13 cellular contexts compared by ENCODE assay signal in the genomic region with DNA sequence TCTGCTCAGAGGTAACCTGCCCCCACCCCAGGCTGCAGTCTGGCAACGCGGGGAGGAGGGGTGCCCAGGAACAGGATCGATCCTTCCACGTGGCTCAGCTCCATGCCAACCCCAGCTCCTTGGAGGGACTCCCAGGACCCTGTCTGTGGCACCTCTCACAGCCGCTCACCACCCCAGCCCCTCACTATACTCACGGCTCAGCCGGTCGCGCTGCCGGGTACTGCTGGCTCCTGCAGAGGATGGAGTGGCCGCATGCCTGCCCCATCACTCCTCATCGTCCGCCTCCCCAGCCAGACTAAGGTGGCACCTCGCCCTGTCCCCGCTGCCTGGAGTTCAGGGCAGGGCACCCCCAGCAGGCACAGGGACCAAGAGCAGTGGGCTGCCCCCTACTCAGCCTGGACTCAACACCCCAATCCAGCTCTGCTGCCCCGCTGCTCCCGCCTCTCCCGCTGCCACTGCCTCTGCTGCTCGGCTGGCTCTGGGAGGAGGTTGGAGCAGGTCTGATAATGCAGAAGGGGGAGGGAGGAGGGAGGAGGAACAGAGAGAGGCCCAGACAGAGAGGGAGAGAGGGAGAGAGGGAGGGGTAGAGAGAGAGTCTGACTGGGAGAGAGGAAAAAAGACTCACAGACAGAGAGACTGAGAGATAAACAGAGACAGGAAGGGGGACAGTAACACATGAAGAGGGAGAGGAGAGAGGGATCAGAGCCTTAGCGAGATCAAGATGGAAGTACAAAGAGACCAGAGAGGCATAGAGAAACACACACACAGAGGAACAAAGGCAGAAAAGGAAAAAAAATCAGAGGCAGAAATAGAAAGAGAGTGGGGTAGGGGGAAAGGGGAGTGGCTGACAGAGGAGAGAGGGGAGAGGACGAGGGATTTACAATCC. TPM values are rescaled to one million over a fixed set of nuclear protein-coding genes. Genes with fewer than 3 reads are reported as not detected.
A peak's percentile ranks its signal among the peaks of the same experiment; 100 is the strongest.
DNase-seq lines count a peak whose midpoint lies in the region; ATAC-seq, FAIRE-seq and TF ChIP-seq lines count a peak whose summit lies in the region.
"Had no signal": no experiment of that assay in that cellular context is flagged by ENCODE, and none has a peak within 500 bp of the region (broad histone marks: within the 10 kb centered on the region; RNA-seq: fewer than 3 reads in every experiment).

Gene PDE2A, minus strand, starts transcription at position 480 of the 886 bp plus-strand sequence. Its CDS starts 215 bp downstream, at position 265.

- POLR2A ChIA-PET in GM12878 (lab: Charles Lee): no interaction called here
- POLR2A ChIA-PET in PC-9 (lab: Charles Lee; ENCODE audit: unreplicated experiment): no interaction called here
- POLR2A ChIA-PET in activated CD8-positive, alpha-beta T cell treated with anti-CD3 and anti-CD28 coated beads, Interleukin-2, amount 10 ng/mL, durations not matched to agents 7 days and 5 days (lab: Charles Lee): interaction anchor here (1.4 kb wide), 1 partner anchor 7 kb away, joined by 3 read pairs; no protein-coding TSS in a partner anchor

- H3K27me3 Mint-ChIP-seq in activated CD8-positive, alpha-beta T cell treated with anti-CD3 and anti-CD28 coated beads, Interleukin-2, amount 10 ng/mL, durations not matched to agents 7 days and 5 days (ENCODE audit: low read depth): peaks cover 72% of the 10 kb centered on the region
- H3K27me3 Mint-ChIP-seq in activated T-cell treated with anti-CD3 and anti-CD28 coated beads, Interleukin-2, amount 50 U/mL, for 4 hours (ENCODE audit: low read depth): peaks cover 78% of the 10 kb centered on the region

- H3K36me3 ChIP-seq in GM12878 (ENCODE audit: control insufficient read depth in 2 of 2, insufficient read depth in 2 of 2, low read length in 1 of 2) (no peaks in the 10 kb centered on the region), testis (ENCODE audit: low read depth, missing control alignments) (no peaks in the 10 kb centered on the region), PC-9 (ENCODE audit: low read depth) (no peaks in the 10 kb centered on the region)

- H3K4me3 ChIP-seq in GM12878 (no peak within 1 kb of the TSS), testis (no peak within 1 kb of the TSS), PC-9 (no peak within 1 kb of the TSS)
- H3K4me3 ChIP-seq: body of pancreas had no signal

- H2AFZ ChIP-seq in GM12878 (ENCODE audit: control insufficient read depth, low read depth, low read length) (no peak within 1 kb of the TSS), PC-9 (no peak within 1 kb of the TSS)

- TF ChIP-seq CTCF in GM12878 (IDR thresholded peaks at IDR 0.05 in 2 of 3, conservative IDR thresholded peaks at IDR 0.05 in 1 of 3; ENCODE audit: control insufficient read depth in 2 of 3, extremely low read depth in 1 of 3, insufficient read depth in 1 of 3, low read depth in 3 of 3, low read length in 3 of 3): no peak
- no peak for TF ChIP-seq CTCF in testis (IDR thresholded peaks at IDR 0.05)
- TF ChIP-seq CTCF in PC-9 (conservative IDR thresholded peaks at IDR 0.05): no peak

- no peak for TF ChIP-seq RAD21 in GM12878 (IDR thresholded peaks at IDR 0.05; ENCODE audit: insufficient read depth, low read depth, low read length)

- intact Hi-C loops in GM12878 (cut with micrococcal nuclease; ENCODE audit: unreplicated experiment): no loop called here
- intact Hi-C loops in testis (cut with DNase I; ENCODE audit: low total_unique reads): no loop called here
- intact Hi-C loops in PC-9 (cut with micrococcal nuclease; ENCODE audit: unreplicated experiment): no loop called here

- no peak within 1 kb of the TSS for H3K4me2 ChIP-seq in GM12878 (ENCODE audit: control insufficient read depth, insufficient read depth)
- no peak within 1 kb of the TSS for H3K4me2 ChIP-seq in PC-9

- H3K27ac ChIP-seq in GM12878 (ENCODE audit: control insufficient read depth, insufficient read depth) (no peak within 1 kb of the TSS), testis (no peak within 1 kb of the TSS), PC-9 (no peak within 1 kb of the TSS)
- H3K27ac ChIP-seq: body of pancreas had no signal

- H3K79me2 ChIP-seq in GM12878 (ENCODE audit: control insufficient read depth, insufficient read depth, low read length) (no peaks in the 10 kb centered on the region), PC-9 (ENCODE audit: low read depth) (no peaks in the 10 kb centered on the region)

- TF ChIP-seq EP300 in GM12878 (IDR thresholded peaks at IDR 0.05; ENCODE audit: borderline replicate concordance in 1 of 2, control insufficient read depth in 1 of 2, low read depth in 2 of 2, low read length in 2 of 2): no peak

- no peaks in the 10 kb centered on the region for H3K9me3 ChIP-seq in GM12878 (replicated peaks; ENCODE audit: control insufficient read depth, insufficient read depth, low read length)
- H3K9me3 ChIP-seq in testis: no peaks in the 10 kb centered on the region
- no peaks in the 10 kb centered on the region for H3K9me3 ChIP-seq in PC-9 (ENCODE audit: insufficient read depth, low read depth)
- H3K9me3 ChIP-seq: body of pancreas had no signal

- DNase-seq in NCI-H187 treated with DMSO at 0.1 percent for 48 hours (lab: John Stamatoyannopoulos, UW): peak; percentile 41
- DNase-seq in GM12878 (ENCODE audit: low read depth, low spot score): no peak
- peak; percentile 56 for DNase-seq in left kidney (ENCODE audit: low read depth, low spot score)
- no peak for DNase-seq in testis
- DNase-seq in PC-9: no peak
- DNase-seq in activated CD8-positive, alpha-beta T cell treated with anti-CD3 and anti-CD28 coated beads, Interleukin-2, amount 10 ng/mL, durations not matched to agents 7 days and 5 days: no peak
- no peak for DNase-seq in activated T-cell treated with anti-CD3 and anti-CD28 coated beads, Interleukin-2, amount 50 U/mL, for 4 hours
- DNase-seq: activated CD4-positive, alpha-beta memory T cell treated with anti-CD3 and anti-CD28 coated beads, Interleukin-2, amount 10 ng/mL, durations not matched to agents 7 days and 5 days; body of pancreas; MM.1S; SHP77 treated with DMSO at 0.1 percent for 48 hours had no signal

- CTCF ChIA-PET in GM12878 (lab: Yijun Ruan, JAX) (interaction anchor here (1.0 to 1.5 kb wide), 3 partner anchors 10 to 133 kb away, joined by 3 to 8 read pairs (median 3); no protein-coding TSS in a partner anchor), PC-9 (lab: Charles Lee) (no interaction called here)
- CTCF ChIA-PET in activated CD8-positive, alpha-beta T cell treated with anti-CD3 and anti-CD28 coated beads, Interleukin-2, amount 10 ng/mL, durations not matched to agents 7 days and 5 days (lab: Charles Lee): interaction anchor here (3.5 kb wide), 1 partner anchor 11 kb away, joined by 18 read pairs; no protein-coding TSS in a partner anchor

- no peak for FAIRE-seq in GM12878 (lab: Jason Lieb, UNC)

- 16% methylated on average over 21 of the region's 21 CpGs for WGBS in GM12878 (ENCODE audit: insufficient coverage, insufficient replicate concordance, low lambda C conversion rate, missing lambda C conversion rate)
- 28 to 34% methylated on average over 10 to 21 of the region's 21 CpGs for WGBS in testis, 2 donors

- no peak within 1 kb of the TSS for H3K4me3 Mint-ChIP-seq in activated CD8-positive, alpha-beta T cell treated with anti-CD3 and anti-CD28 coated beads, Interleukin-2, amount 10 ng/mL, durations not matched to agents 7 days and 5 days
- H3K4me3 Mint-ChIP-seq in activated T-cell treated with anti-CD3 and anti-CD28 coated beads, Interleukin-2, amount 50 U/mL, for 4 hours: no peak within 1 kb of the TSS
- H3K4me3 Mint-ChIP-seq: activated CD4-positive, alpha-beta memory T cell treated with anti-CD3 and anti-CD28 coated beads, Interleukin-2, amount 10 ng/mL, durations not matched to agents 7 days and 5 days had no signal

- peaks cover 6% of the 10 kb centered on the region for H3K4me1 Mint-ChIP-seq in activated CD8-positive, alpha-beta T cell treated with anti-CD3 and anti-CD28 coated beads, Interleukin-2, amount 10 ng/mL, durations not matched to agents 7 days and 5 days (ENCODE audit: low read depth)
- peaks cover 9% of the 10 kb centered on the region for H3K4me1 Mint-ChIP-seq in activated T-cell treated with anti-CD3 and anti-CD28 coated beads, Interleukin-2, amount 50 U/mL, for 4 hours (ENCODE audit: low read depth)

- H3K4me1 ChIP-seq in GM12878 (ENCODE audit: control insufficient read depth, insufficient read depth, low read length) (peaks cover 12% of the 10 kb centered on the region), testis (peaks cover 3% of the 10 kb centered on the region), PC-9 (replicated peaks; ENCODE audit: insufficient read depth) (no peaks in the 10 kb centered on the region)

- BruUV-seq in GM12878 (replicated peaks; lab: Mats Ljungman, UMichigan) (no TSS peak), PC-9 (replicated peaks; lab: Mats Ljungman, UMichigan) (no TSS peak)

- in situ Hi-C loops in GM12878 (cut with MboI): no loop called here

- ATAC-seq in GM12878: no peak
- ATAC-seq in HG03045 (IDR thresholded peaks at IDR 0.05; ENCODE audit: unreplicated experiment): no peak
- ATAC-seq in activated CD8-positive, alpha-beta T cell treated with anti-CD3 and anti-CD28 coated beads, Interleukin-2, amount 10 ng/mL, durations not matched to agents 7 days and 5 days: no peak
- no peak for ATAC-seq in activated T-cell treated with anti-CD3 and anti-CD28 coated beads, Interleukin-2, amount 50 U/mL, for 4 hours
- ATAC-seq: body of pancreas had no signal

- no peaks in the 10 kb centered on the region for H3K9me3 Mint-ChIP-seq in activated CD8-positive, alpha-beta T cell treated with anti-CD3 and anti-CD28 coated beads, Interleukin-2, amount 10 ng/mL, durations not matched to agents 7 days and 5 days (ENCODE audit: insufficient read depth)
- H3K9me3 Mint-ChIP-seq in activated T-cell treated with anti-CD3 and anti-CD28 coated beads, Interleukin-2, amount 50 U/mL, for 4 hours: no peaks in the 10 kb centered on the region
- H3K9me3 Mint-ChIP-seq: activated CD4-positive, alpha-beta memory T cell treated with anti-CD3 and anti-CD28 coated beads, Interleukin-2, amount 10 ng/mL, durations not matched to agents 7 days and 5 days had no signal

- H3K9ac ChIP-seq in GM12878 (ENCODE audit: control insufficient read depth, insufficient read depth, low read length): no peak within 1 kb of the TSS

- no peaks in the 10 kb centered on the region for H3K36me3 Mint-ChIP-seq in activated CD8-positive, alpha-beta T cell treated with anti-CD3 and anti-CD28 coated beads, Interleukin-2, amount 10 ng/mL, durations not matched to agents 7 days and 5 days (ENCODE audit: low read depth)
- no peaks in the 10 kb centered on the region for H3K36me3 Mint-ChIP-seq in activated T-cell treated with anti-CD3 and anti-CD28 coated beads, Interleukin-2, amount 50 U/mL, for 4 hours (ENCODE audit: insufficient read depth)

- peaks cover 3% of the 10 kb centered on the region; the same call in 1 of the 2 replicates for H4K20me1 ChIP-seq in GM12878 (ENCODE audit: control insufficient read depth, insufficient read depth)
- H4K20me1 ChIP-seq in PC-9 (ENCODE audit: insufficient read depth): peaks cover 8% of the 10 kb centered on the region; the same call in 1 of the 2 replicates

- H3K27me3 ChIP-seq in GM12878 (replicated peaks in 1 of 2; ENCODE audit: control insufficient read depth in 2 of 2, insufficient read depth in 2 of 2, low read length in 1 of 2) (peaks cover 5 to 14% of the 10 kb centered on the region in 2 experiments), testis (no peaks in the 10 kb centered on the region), PC-9 (ENCODE audit: insufficient read depth, low read depth) (peaks cover 90% of the 10 kb centered on the region)

- no peaks in the 10 kb centered on the region for H3K9me2 ChIP-seq in PC-9 (ENCODE audit: insufficient read depth)

- peak; percentile 35; the same call in 1 of the 2 replicates for TF ChIP-seq POLR2A in GM12878 (IDR thresholded peaks at IDR 0.05; ENCODE audit: low read depth, low read length)
- no peak for TF ChIP-seq POLR2A in testis (IDR thresholded peaks at IDR 0.05)

- RAD21 ChIA-PET in GM12878 (lab: Charles Lee; ENCODE audit: unreplicated experiment): no interaction called here

- no peaks in the 10 kb centered on the region for H3F3A ChIP-seq in PC-9 (ENCODE audit: insufficient read depth, low read depth)

- SMC1A ChIA-PET in GM12878 (lab: Charles Lee; ENCODE audit: uncharacterized antibody, unreplicated experiment): no interaction called here

- no peak within 1 kb of the TSS for H3K27ac Mint-ChIP-seq in activated CD8-positive, alpha-beta T cell treated with anti-CD3 and anti-CD28 coated beads, Interleukin-2, amount 10 ng/mL, durations not matched to agents 7 days and 5 days
- H3K27ac Mint-ChIP-seq: activated CD4-positive, alpha-beta memory T cell treated with anti-CD3 and anti-CD28 coated beads, Interleukin-2, amount 10 ng/mL, durations not matched to agents 7 days and 5 days had no signal

RNA-seq across cellular contexts. Expression of gene PDE2A, which starts in this region (rescaled TPM):
- 0.31 and 0.51 TPM in 2 replicates for total RNA-seq in GM12878 (2013; cell fraction: nucleolus; rRNA removed)
- total RNA-seq in GM12878 (2014; rRNA removed): 0.33 TPM in 1 of 2 replicates, not detected in the other
- 0.05 TPM in 1 of 2 replicates, not detected in the other for total RNA-seq in GM12878 (2014; rRNA removed; fragmentation: Illumina TruSeq; extraction: Trizol)
- 0.15 and 0.24 TPM in 2 replicates for total RNA-seq in GM12878 (2021)
- 1.2 TPM for polyA plus RNA-seq in GM12878 (2011; ENCODE audit: low read depth)
- 0.06 and 0.11 TPM in 2 replicates for polyA plus RNA-seq in GM12878 (2011; rRNA removed)
- polyA plus RNA-seq in GM12878 (2011; cell fraction: cytosol; rRNA removed): 0.18 TPM in 2 replicates
- 0.35 and 0.49 TPM in 2 replicates for polyA plus RNA-seq in GM12878 (2011; cell fraction: nucleus; rRNA removed)
- polyA plus RNA-seq in GM12878 (2012): 0.28 and 0.54 TPM in 2 replicates
- 0.10 TPM in 1 of 2 replicates, not detected in the other for polyA plus RNA-seq in GM12878 (2014; fragmentation: Illumina TruSeq; extraction: Trizol)
- polyA plus RNA-seq in GM12878 (2014; fragmentation: Nextera tagmentation; extraction: Ambion mirVana): not detected
- 0.06 TPM in 1 of 2 replicates, not detected in the other for polyA plus RNA-seq in GM12878 (2014; rRNA removed)
- not detected for polyA plus RNA-seq in GM12878 (2016; fragmentation: Nextera tagmentation; extraction: Ambion mirVana)
- polyA minus RNA-seq in GM12878 (2011; rRNA and poly(A)+ RNA removed): not detected in 2 replicates
- polyA minus RNA-seq in GM12878 (2011; cell fraction: cytosol; rRNA and poly(A)+ RNA removed): 0.52 and 1.3 TPM in 2 replicates
- polyA minus RNA-seq in GM12878 (2011; cell fraction: nucleus; rRNA and poly(A)+ RNA removed): 0.29 and 0.48 TPM in 2 replicates
- 10 to 100 TPM; 15.2 to 20.6 TPM for total RNA-seq in testis
- 14.1 TPM for polyA plus RNA-seq in testis (ENCODE audit: insufficient read depth, low read depth, low replicate concordance)
- total RNA-seq in PC-9 (2021): 9.6 and 12.0 TPM in 2 replicates
- under 1 TPM; 0.26 to 0.37 TPM for total RNA-seq in activated CD8-positive, alpha-beta T cell treated with anti-CD3 and anti-CD28 coated beads, Interleukin-2, amount 10 ng/mL, durations not matched to agents 7 days and 5 days
- total RNA-seq in activated T-cell treated with anti-CD3 and anti-CD28 coated beads, Interleukin-2, amount 50 U/mL, for 4 hours: under 1 TPM; 0.53 to 0.71 (median 0.60) TPM
- total RNA-seq: osteocyte had no signal

Comparison
In these comparisons a context has a peak if more than half of its experiments do, and no peak if none do; other contexts are left out.
1. DNase-seq: peak in NCI-H187 treated with DMSO at 0.1 percent for 48 hours (single experiment) and left kidney (single experiment); none in GM12878 (single experiment), testis (single experiment), PC-9 (0 of 2), activated CD8-positive, alpha-beta T cell treated with anti-CD3 and anti-CD28 coated beads, Interleukin-2, amount 10 ng/mL, durations not matched to agents 7 days and 5 days (single experiment) and activated T-cell treated with anti-CD3 and anti-CD28 coated beads, Interleukin-2, amount 50 U/mL, for 4 hours (single experiment).